Comparison of ENCODE assay signal across 8 cellular contexts in the genomic region with DNA sequence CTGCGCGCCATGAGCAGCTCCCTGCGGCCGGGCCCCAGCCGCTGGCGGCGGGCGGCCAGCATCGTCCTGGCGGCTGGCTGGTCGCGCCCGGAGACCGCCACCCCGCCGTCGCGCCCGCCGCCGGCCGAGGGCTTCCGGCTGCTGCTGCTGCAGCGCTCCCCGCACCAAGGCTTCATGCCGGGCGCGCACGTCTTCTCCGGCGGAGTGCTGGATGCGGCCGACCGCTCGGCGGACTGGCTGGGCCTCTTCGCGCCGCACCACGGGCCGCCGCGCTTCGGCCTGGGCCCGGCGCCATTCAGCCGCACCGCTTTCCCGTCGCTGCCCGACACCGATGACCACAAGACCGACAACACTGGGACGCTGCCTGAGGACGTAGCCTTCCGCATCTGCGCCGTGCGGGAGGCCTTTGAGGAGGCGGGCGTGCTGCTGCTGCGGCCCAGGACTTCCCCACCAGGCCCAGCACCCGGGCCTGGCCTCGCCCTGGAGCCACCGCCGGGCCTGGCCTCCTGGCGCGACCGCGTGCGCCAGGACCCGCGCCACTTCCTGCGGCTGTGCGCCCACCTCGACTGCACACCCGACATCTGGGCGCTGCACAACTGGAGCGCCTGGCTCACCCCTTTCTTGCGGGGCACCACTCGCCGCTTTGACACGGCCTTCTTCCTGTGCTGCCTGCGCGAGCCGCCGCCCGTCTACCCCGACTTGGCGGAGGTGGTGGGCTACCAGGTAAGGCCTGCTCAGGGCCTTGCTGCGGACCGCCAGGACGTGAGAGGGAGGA. TPM values are rescaled to one million over a fixed set of nuclear protein-coding genes. Genes with fewer than 3 reads are reported as not detected.
A peak's percentile ranks its signal among the peaks of the same experiment; 100 is the strongest.
DNase-seq lines count a peak whose midpoint lies in the region; ATAC-seq and TF ChIP-seq lines count a peak whose summit lies in the region.

No MANE protein-coding gene starts in this region.

- H3K36me3 ChIP-seq in left ventricle myocardium inferior, result no peaks in the 10 kb centered on the region
- H3K36me3 ChIP-seq in parathyroid adenoma (ENCODE audit: control insufficient read depth, insufficient read depth, low read length), result no peaks in the 10 kb centered on the region

- peak; percentile 36; the same call in 1 of the 2 replicates for TF ChIP-seq POLR2A in Raji (IDR thresholded peaks at IDR 0.05; ENCODE audit: insufficient read depth, low read depth, low read length)

- intact Hi-C loops in left ventricle myocardium inferior (cut with micrococcal nuclease), result no loop called here

- H3K4me1 ChIP-seq in left ventricle myocardium inferior (peaks cover 73% of the 10 kb centered on the region), parathyroid adenoma (peaks cover 31% of the 10 kb centered on the region)

- DNase-seq in COLO668 (lab: John Stamatoyannopoulos, UW; ENCODE audit: unreplicated experiment), result peak; percentile 75
- peak; percentile 6 for DNase-seq in amniotic stem cell (lab: John Stamatoyannopoulos, UW)
- peak; percentile 71 for DNase-seq in left ventricle myocardium inferior
- DNase-seq in SHP77 treated with DMSO at 0.1 percent for 48 hours (lab: John Stamatoyannopoulos, UW), result no peak

- peak overlapping the region; percentile 95 for H3K27ac ChIP-seq in left ventricle myocardium inferior (replicated peaks)
- H3K27ac ChIP-seq in parathyroid adenoma, result peak overlapping the region; percentile 70

- TF ChIP-seq CTCF in left ventricle myocardium inferior (IDR thresholded peaks at IDR 0.05; ENCODE audit: borderline replicate concordance) (no peak), parathyroid adenoma (IDR thresholded peaks at IDR 0.05) (no peak)

- H3K27me3 ChIP-seq in left ventricle myocardium inferior (ENCODE audit: low read depth) (no peaks in the 10 kb centered on the region), parathyroid adenoma (ENCODE audit: control insufficient read depth, insufficient read depth, low read length) (no peaks in the 10 kb centered on the region)

- no peaks in the 10 kb centered on the region for H3K9me3 ChIP-seq in left ventricle myocardium inferior (replicated peaks)
- H3K9me3 ChIP-seq in parathyroid adenoma (ENCODE audit: control insufficient read depth, low read length), result no peaks in the 10 kb centered on the region

- peak overlapping the region; percentile 72 for H3K4me2 ChIP-seq in parathyroid adenoma (ENCODE audit: low read length)

- peak; percentile 61 for ATAC-seq in GM19351 (IDR thresholded peaks at IDR 0.05; ENCODE audit: unreplicated experiment)
- ATAC-seq in HG03378 (IDR thresholded peaks at IDR 0.05; ENCODE audit: unreplicated experiment), result peak; percentile 33

- peak overlapping the region; percentile 69 for H2AFZ ChIP-seq in parathyroid adenoma

- H3K79me2 ChIP-seq in parathyroid adenoma, result peaks cover 45% of the 10 kb centered on the region

- H3K4me3 ChIP-seq in left ventricle myocardium inferior, result peak overlapping the region; percentile 82
- H3K4me3 ChIP-seq in parathyroid adenoma (ENCODE audit: low read depth, low read length), result peak overlapping the region; percentile 66

- peak overlapping the region; percentile 16 for H3K9ac ChIP-seq in parathyroid adenoma

RNA-seq across cellular contexts. Expression of gene NUDT19, which starts 0.5 kb away (rescaled TPM):
- total RNA-seq in left ventricle myocardium inferior, result 22.7 TPM

RNA-seq across cellular contexts. Expression of gene RGS9BP, which starts 16.5 kb away (rescaled TPM):
- 8.6 TPM for total RNA-seq in left ventricle myocardium inferior

RNA-seq across cellular contexts. Expression of gene ANKRD27, which starts 17.2 kb away (rescaled TPM):
- total RNA-seq in left ventricle myocardium inferior, result 18.0 TPM

RNA-seq across cellular contexts. Expression of gene TDRD12, which starts 27.4 kb away (rescaled TPM):
- total RNA-seq in left ventricle myocardium inferior, result not detected
